ENCODE assay signal across 15 cellular contexts in genomic region chr10:86391986-86392722, GRCh38. TPM values are rescaled to one million over a fixed set of nuclear protein-coding genes. Genes with fewer than 3 reads are reported as not detected.
DNase-seq lines count a peak whose midpoint lies in the region; ATAC-seq and TF ChIP-seq lines count a peak whose summit lies in the region.
"Had no signal": no experiment of that assay in that cellular context is flagged by ENCODE, and none has a peak within 500 bp of the region (broad histone marks: within the 10 kb centered on the region; RNA-seq: fewer than 3 reads in every experiment).

No MANE protein-coding gene starts in this region.

- H3K4me3 ChIP-seq in H7 (ENCODE audit: insufficient read depth, low read depth, low read length) = no peak overlapping the region

- H3K27ac ChIP-seq in CD4-positive, alpha-beta T cell (ENCODE audit: low read depth, low read length) = no peak overlapping the region

- H3K27me3 ChIP-seq in CD4-positive, alpha-beta T cell (ENCODE audit: control insufficient read depth, insufficient read depth, low read length) = peaks cover 20% of the 10 kb centered on the region
- peaks cover 24% of the 10 kb centered on the region for H3K27me3 ChIP-seq in H7 (ENCODE audit: control insufficient read depth, insufficient read depth, low read length)

- peak overlapping the region; percentile 8 for H3K4me3 Mint-ChIP-seq in CD4-positive, alpha-beta T cell
- no peak overlapping the region for H3K4me3 Mint-ChIP-seq in activated CD4-positive, alpha-beta memory T cell treated with anti-CD3 and anti-CD28 coated beads, Interleukin-2, amount 10 ng/mL, durations not matched to agents 7 days and 5 days
- H3K4me3 Mint-ChIP-seq: T-helper 2 cell treated with Interferon-gamma antibody and Interleukin-4, amounts not matched to agents 5 μg/mL and 100 μg/mL, for 36 hours had no signal

- CTCF ChIA-PET in CD4-positive, alpha-beta T cell (lab: Charles Lee) = no interaction called here
- CTCF ChIA-PET in activated CD4-positive, alpha-beta memory T cell treated with anti-CD3 and anti-CD28 coated beads, Interleukin-2, amount 10 ng/mL, durations not matched to agents 7 days and 5 days (lab: Charles Lee) = no interaction called here

- H3K36me3 Mint-ChIP-seq in CD4-positive, alpha-beta T cell (ENCODE audit: low read depth) = no peaks in the 10 kb centered on the region
- H3K36me3 Mint-ChIP-seq in activated CD4-positive, alpha-beta memory T cell treated with anti-CD3 and anti-CD28 coated beads, Interleukin-2, amount 10 ng/mL, durations not matched to agents 7 days and 5 days (ENCODE audit: low read depth) = no peaks in the 10 kb centered on the region

- POLR2A ChIA-PET in CD4-positive, alpha-beta T cell (lab: Charles Lee) = no interaction called here
- POLR2A ChIA-PET in activated CD4-positive, alpha-beta memory T cell treated with anti-CD3 and anti-CD28 coated beads, Interleukin-2, amount 10 ng/mL, durations not matched to agents 7 days and 5 days (lab: Charles Lee) = no interaction called here

- no peak for TF ChIP-seq CTCF in CD4-positive, alpha-beta T cell (IDR thresholded peaks at IDR 0.05)

- H3K27me3 Mint-ChIP-seq in CD4-positive, alpha-beta T cell = peaks cover 36% of the 10 kb centered on the region
- peaks cover 34% of the 10 kb centered on the region for H3K27me3 Mint-ChIP-seq in activated CD4-positive, alpha-beta memory T cell treated with anti-CD3 and anti-CD28 coated beads, Interleukin-2, amount 10 ng/mL, durations not matched to agents 7 days and 5 days

- no peak overlapping the region for H3K27ac Mint-ChIP-seq in CD4-positive, alpha-beta T cell
- H3K27ac Mint-ChIP-seq in activated CD4-positive, alpha-beta memory T cell treated with anti-CD3 and anti-CD28 coated beads, Interleukin-2, amount 10 ng/mL, durations not matched to agents 7 days and 5 days = no peak overlapping the region
- H3K27ac Mint-ChIP-seq: T-helper 2 cell treated with Interferon-gamma antibody and Interleukin-4, amounts not matched to agents 5 μg/mL and 100 μg/mL, for 36 hours had no signal

- DNase-seq in CD4-positive, alpha-beta T cell = no peak
- DNase-seq in H7 = peak; percentile 29
- DNase-seq in NAMALWA (ENCODE audit: low spot score) = peak; percentile 23
- DNase-seq in activated CD4-positive, alpha-beta memory T cell treated with anti-CD3 and anti-CD28 coated beads, Interleukin-2, amount 10 ng/mL, durations not matched to agents 7 days and 5 days = no peak
- no peak for DNase-seq in NCI-H774 (lab: John Stamatoyannopoulos, UW)
- DNase-seq in sciatic nerve (ENCODE audit: low spot score) = no peak
- DNase-seq: activated CD4-positive, alpha-beta T cell treated with anti-CD3 and anti-CD28 coated beads for 4 hours; activated T-cell treated with anti-CD3 and anti-CD28 coated beads, Interleukin-2, amount 50 U/mL, for 48 hours; amygdala; NCI-H1048; NCI-H2171; SHP77 treated with DMSO at 0.1 percent for 48 hours had no signal

- intact Hi-C loops in CD4-positive, alpha-beta T cell (cut with DNase I, micrococcal nuclease) = no loop called here
- intact Hi-C loops in sciatic nerve (cut with DNase I) = no loop called here

- no peaks in the 10 kb centered on the region for H3K9me3 Mint-ChIP-seq in CD4-positive, alpha-beta T cell
- H3K9me3 Mint-ChIP-seq in activated CD4-positive, alpha-beta memory T cell treated with anti-CD3 and anti-CD28 coated beads, Interleukin-2, amount 10 ng/mL, durations not matched to agents 7 days and 5 days = no peaks in the 10 kb centered on the region
- H3K9me3 Mint-ChIP-seq: T-helper 2 cell treated with Interferon-gamma antibody and Interleukin-4, amounts not matched to agents 5 μg/mL and 100 μg/mL, for 36 hours had no signal

- no peaks in the 10 kb centered on the region for H3K36me3 ChIP-seq in H7 (replicated peaks; ENCODE audit: control insufficient read depth, insufficient read depth, low read length)

- ATAC-seq in CD4-positive, alpha-beta T cell (ENCODE audit: poor library complexity) = no peak
- ATAC-seq in GM18517 (IDR thresholded peaks at IDR 0.05; ENCODE audit: unreplicated experiment) = peak; percentile 6
- ATAC-seq in GM21717 (IDR thresholded peaks at IDR 0.05; ENCODE audit: unreplicated experiment) = no peak
- ATAC-seq in sciatic nerve = no peak

- no peaks in the 10 kb centered on the region for H3K9me3 ChIP-seq in CD4-positive, alpha-beta T cell (ENCODE audit: control insufficient read depth, low read length)

- peaks cover 15% of the 10 kb centered on the region for H3K4me1 Mint-ChIP-seq in CD4-positive, alpha-beta T cell (ENCODE audit: low read depth)
- peaks cover 2% of the 10 kb centered on the region for H3K4me1 Mint-ChIP-seq in activated CD4-positive, alpha-beta memory T cell treated with anti-CD3 and anti-CD28 coated beads, Interleukin-2, amount 10 ng/mL, durations not matched to agents 7 days and 5 days

RNA-seq across cellular contexts. Expression of gene GRID1, which starts 25.6 kb away (rescaled TPM):
- not detected for total RNA-seq in CD4-positive, alpha-beta T cell
- 0.22 and 0.31 TPM in 2 replicates for total RNA-seq in H7 (2014; rRNA removed; shearing (Covaris generic))
- total RNA-seq in activated CD4-positive, alpha-beta memory T cell treated with anti-CD3 and anti-CD28 coated beads, Interleukin-2, amount 10 ng/mL, durations not matched to agents 7 days and 5 days = not detected
- total RNA-seq in sciatic nerve = 15.4 TPM

Comparison
In these comparisons a context has a peak if more than half of its experiments do, and no peak if none do; other contexts are left out.
1. DNase-seq: peak in H7 (single experiment) and NAMALWA (single experiment); none in CD4-positive, alpha-beta T cell (0 of 10), activated CD4-positive, alpha-beta memory T cell treated with anti-CD3 and anti-CD28 coated beads, Interleukin-2, amount 10 ng/mL, durations not matched to agents 7 days and 5 days (single experiment), NCI-H774 (single experiment) and sciatic nerve (single experiment).
2. RNA of gene GRID1, which starts 25.6 kb away (total RNA-seq): 15.4 TPM in sciatic nerve (single experiment); 0.22 to 0.31 TPM in H7, not detected in CD4-positive, alpha-beta T cell and not detected in activated CD4-positive, alpha-beta memory T cell treated with anti-CD3 and anti-CD28 coated beads, Interleukin-2, amount 10 ng/mL, durations not matched to agents 7 days and 5 days; every median in the first group is over 10 times any median in the second.